In the genomic region with DNA sequence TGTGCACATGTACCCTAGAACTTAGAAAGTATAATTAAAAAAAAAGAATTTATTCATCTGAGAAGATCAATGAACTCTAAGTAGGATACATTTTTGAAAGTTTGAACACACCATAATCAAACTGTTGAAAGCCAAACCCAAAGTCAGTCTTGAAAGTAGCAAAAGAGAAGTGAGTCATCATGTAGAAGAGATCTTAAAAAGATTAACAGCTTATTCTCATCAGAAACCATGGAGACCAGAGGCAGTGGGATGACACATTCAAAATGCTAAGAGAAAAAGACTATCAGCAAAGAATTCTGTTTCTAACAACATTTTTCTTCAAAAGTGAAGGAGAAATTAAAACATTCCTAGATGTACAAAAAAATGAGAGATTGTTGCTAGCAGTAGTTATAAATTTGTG, we compare ENCODE assay signal across 28 cellular contexts.
"Had no signal": no experiment of that assay in that cellular context is flagged by ENCODE, and none has a peak within 500 bp of the region (broad histone marks: within the 10 kb centered on the region; RNA-seq: fewer than 3 reads in every experiment).

No MANE protein-coding gene starts in this region.

- ATAC-seq: activated CD8-positive, alpha-beta memory T cell treated with anti-CD3 and anti-CD28 coated beads, Interleukin-2, amount 10 ng/mL, durations not matched to agents 7 days and 5 days; naive thymus-derived CD4-positive, alpha-beta T cell; right lobe of liver; stimulated activated effector memory CD8-positive, alpha-beta T cell treated with anti-CD3 and anti-CD28 coated beads, Interleukin-12 subunit alpha, Interleukin-12 subunit beta, amount 100 ng/mL, for 72 hours had no signal

- DNase-seq: activated CD4-positive, alpha-beta T cell treated with anti-CD3 and anti-CD28 coated beads for 4 hours; activated CD4-positive, alpha-beta T cell treated with anti-CD3 and anti-CD28 coated beads, Interleukin-2, amount 50 U/mL, for 48 hours; activated CD4-positive, CD25-positive, alpha-beta regulatory T cell; activated CD8-positive, alpha-beta memory T cell treated with anti-CD3 and anti-CD28 coated beads, Interleukin-2, amount 10 ng/mL, durations not matched to agents 7 days and 5 days; activated effector memory CD4-positive, alpha-beta T cell treated with anti-CD3 and anti-CD28 coated beads, Interleukin-2, amount 50 U/mL, for 16 hours; activated naive CD4-positive, alpha-beta T cell treated with anti-CD3 and anti-CD28 coated beads for 36 hours; activated naive CD8-positive, alpha-beta T cell treated with anti-CD3 and anti-CD28 coated beads for 36 hours; adrenal gland; cerebellar nuclear complex; colonic mucosa; effector CD8-positive, alpha-beta T cell; foreskin fibroblast; head of caudate nucleus; hippocampal formation; midbrain; naive thymus-derived CD4-positive, alpha-beta T cell; ovary; right lobe of liver; stimulated activated CD4-positive, alpha-beta T cell treated with anti-CD3 and anti-CD28 coated beads, Interleukin-2, amount 100 ng/mL, for 48 hours had no signal

- H3K4me3 ChIP-seq: adrenal gland, ascending aorta, cardiac muscle cell, colonic mucosa, ovary, right lobe of liver, thoracic aorta had no signal

- H3K36me3 ChIP-seq: adrenal gland, ascending aorta, cardiac muscle cell, colonic mucosa, ovary, right lobe of liver, thoracic aorta had no signal

- H3K27me3 Mint-ChIP-seq: progenitor cell of endocrine pancreas had no signal

- H3K27ac ChIP-seq: adrenal gland, ascending aorta, cardiac muscle cell, colonic mucosa, ovary, right lobe of liver, thoracic aorta had no signal

- H3K4me1 ChIP-seq: adrenal gland, ascending aorta, colonic mucosa, right lobe of liver had no signal

- H3K36me3 Mint-ChIP-seq: activated CD8-positive, alpha-beta memory T cell treated with anti-CD3 and anti-CD28 coated beads, Interleukin-2, amount 10 ng/mL, durations not matched to agents 7 days and 5 days; stimulated activated effector memory CD8-positive, alpha-beta T cell treated with anti-CD3 and anti-CD28 coated beads, Interleukin-12 subunit alpha, Interleukin-12 subunit beta, amount 100 ng/mL, for 72 hours had no signal

- H3K27me3 ChIP-seq: adrenal gland, ascending aorta, cardiac muscle cell, colonic mucosa, right lobe of liver had no signal

- H3K9me3 ChIP-seq: ascending aorta, colonic mucosa, ovary, right lobe of liver, thoracic aorta had no signal

- H3K4me1 Mint-ChIP-seq: activated CD8-positive, alpha-beta memory T cell treated with anti-CD3 and anti-CD28 coated beads, Interleukin-2, amount 10 ng/mL, durations not matched to agents 7 days and 5 days; activated naive CD8-positive, alpha-beta T cell treated with anti-CD3 and anti-CD28 coated beads for 36 hours; brain; memory B cell; stimulated activated effector memory CD8-positive, alpha-beta T cell treated with anti-CD3 and anti-CD28 coated beads, Interleukin-12 subunit alpha, Interleukin-12 subunit beta, amount 100 ng/mL, for 72 hours had no signal

- H3K27ac Mint-ChIP-seq: activated CD8-positive, alpha-beta memory T cell treated with anti-CD3 and anti-CD28 coated beads, Interleukin-2, amount 10 ng/mL, durations not matched to agents 7 days and 5 days; activated naive CD4-positive, alpha-beta T cell treated with anti-CD3 and anti-CD28 coated beads for 36 hours; activated naive CD8-positive, alpha-beta T cell treated with anti-CD3 and anti-CD28 coated beads for 36 hours; brain; memory B cell; naive thymus-derived CD4-positive, alpha-beta T cell; progenitor cell of endocrine pancreas; stimulated activated effector memory CD8-positive, alpha-beta T cell treated with anti-CD3 and anti-CD28 coated beads, Interleukin-12 subunit alpha, Interleukin-12 subunit beta, amount 100 ng/mL, for 72 hours; stimulated activated naive CD8-positive, alpha-beta T cell treated with anti-CD3 and anti-CD28 coated beads, Interleukin-15, Interleukin-2, amounts not matched to agents 100 ng/mL and 50 ng/mL, for 24 hours; T-helper 2 cell treated with Interferon-gamma antibody and Interleukin-4, amounts not matched to agents 5 μg/mL and 100 μg/mL, for 36 hours had no signal

- H3K4me3 Mint-ChIP-seq: activated CD8-positive, alpha-beta memory T cell treated with anti-CD3 and anti-CD28 coated beads, Interleukin-2, amount 10 ng/mL, durations not matched to agents 7 days and 5 days; activated naive CD4-positive, alpha-beta T cell treated with anti-CD3 and anti-CD28 coated beads for 36 hours; activated naive CD8-positive, alpha-beta T cell treated with anti-CD3 and anti-CD28 coated beads for 36 hours; brain; memory B cell; naive thymus-derived CD4-positive, alpha-beta T cell; stimulated activated effector memory CD8-positive, alpha-beta T cell treated with anti-CD3 and anti-CD28 coated beads, Interleukin-12 subunit alpha, Interleukin-12 subunit beta, amount 100 ng/mL, for 72 hours; stimulated activated naive CD8-positive, alpha-beta T cell treated with anti-CD3 and anti-CD28 coated beads, Interleukin-15, Interleukin-2, amounts not matched to agents 100 ng/mL and 50 ng/mL, for 24 hours; T-helper 2 cell treated with Interferon-gamma antibody and Interleukin-4, amounts not matched to agents 5 μg/mL and 100 μg/mL, for 36 hours had no signal
